ENCODE assay signal across 2 cellular contexts in genomic region chr2:15559379-15559778, GRCh38.
TF ChIP-seq lines count a peak whose summit lies in the region.

No MANE protein-coding gene starts in this region.

TF ChIP-seq in SK-N-SH, 30 proteins besides CTCF, POLR2A, EP300 and RAD21 (continued from another document):
- no peak for TF ChIP-seq TAF1 (IDR thresholded peaks at IDR 0.05; ENCODE audit: borderline replicate concordance, low read depth, low read length)
- no peak for TF ChIP-seq USF2 (IDR thresholded peaks at IDR 0.05; ENCODE audit: borderline replicate concordance, low read depth, low read length)
- TF ChIP-seq, protein P1, sequence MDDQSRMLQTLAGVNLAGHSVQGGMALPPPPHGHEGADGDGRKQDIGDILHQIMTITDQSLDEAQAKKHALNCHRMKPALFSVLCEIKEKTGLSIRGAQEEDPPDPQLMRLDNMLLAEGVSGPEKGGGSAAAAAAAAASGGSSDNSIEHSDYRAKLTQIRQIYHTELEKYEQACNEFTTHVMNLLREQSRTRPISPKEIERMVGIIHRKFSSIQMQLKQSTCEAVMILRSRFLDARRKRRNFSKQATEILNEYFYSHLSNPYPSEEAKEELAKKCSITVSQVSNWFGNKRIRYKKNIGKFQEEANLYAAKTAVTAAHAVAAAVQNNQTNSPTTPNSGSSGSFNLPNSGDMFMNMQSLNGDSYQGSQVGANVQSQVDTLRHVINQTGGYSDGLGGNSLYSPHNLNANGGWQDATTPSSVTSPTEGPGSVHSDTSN (IDR thresholded peaks at IDR 0.05): no peak
- no peak for TF ChIP-seq FOSL2 (IDR thresholded peaks at IDR 0.05; ENCODE audit: borderline replicate concordance, low read depth)

TF ChIP-seq in SK-N-SH treated with all-trans-retinoic acid at 6 μM for 48 hours, 23 proteins besides CTCF, POLR2A, EP300 and RAD21 (continued from another document):
- TF ChIP-seq, protein P2, sequence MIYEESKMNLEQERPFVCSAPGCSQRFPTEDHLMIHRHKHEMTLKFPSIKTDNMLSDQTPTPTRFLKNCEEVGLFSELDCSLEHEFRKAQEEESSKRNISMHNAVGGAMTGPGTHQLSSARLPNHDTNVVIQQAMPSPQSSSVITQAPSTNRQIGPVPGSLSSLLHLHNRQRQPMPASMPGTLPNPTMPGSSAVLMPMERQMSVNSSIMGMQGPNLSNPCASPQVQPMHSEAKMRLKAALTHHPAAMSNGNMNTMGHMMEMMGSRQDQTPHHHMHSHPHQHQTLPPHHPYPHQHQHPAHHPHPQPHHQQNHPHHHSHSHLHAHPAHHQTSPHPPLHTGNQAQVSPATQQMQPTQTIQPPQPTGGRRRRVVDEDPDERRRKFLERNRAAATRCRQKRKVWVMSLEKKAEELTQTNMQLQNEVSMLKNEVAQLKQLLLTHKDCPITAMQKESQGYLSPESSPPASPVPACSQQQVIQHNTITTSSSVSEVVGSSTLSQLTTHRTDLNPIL (CRISPR knock-in tag; IDR thresholded peaks at IDR 0.05; ENCODE audit: low read depth): no peak
- TF ChIP-seq, protein P3, sequence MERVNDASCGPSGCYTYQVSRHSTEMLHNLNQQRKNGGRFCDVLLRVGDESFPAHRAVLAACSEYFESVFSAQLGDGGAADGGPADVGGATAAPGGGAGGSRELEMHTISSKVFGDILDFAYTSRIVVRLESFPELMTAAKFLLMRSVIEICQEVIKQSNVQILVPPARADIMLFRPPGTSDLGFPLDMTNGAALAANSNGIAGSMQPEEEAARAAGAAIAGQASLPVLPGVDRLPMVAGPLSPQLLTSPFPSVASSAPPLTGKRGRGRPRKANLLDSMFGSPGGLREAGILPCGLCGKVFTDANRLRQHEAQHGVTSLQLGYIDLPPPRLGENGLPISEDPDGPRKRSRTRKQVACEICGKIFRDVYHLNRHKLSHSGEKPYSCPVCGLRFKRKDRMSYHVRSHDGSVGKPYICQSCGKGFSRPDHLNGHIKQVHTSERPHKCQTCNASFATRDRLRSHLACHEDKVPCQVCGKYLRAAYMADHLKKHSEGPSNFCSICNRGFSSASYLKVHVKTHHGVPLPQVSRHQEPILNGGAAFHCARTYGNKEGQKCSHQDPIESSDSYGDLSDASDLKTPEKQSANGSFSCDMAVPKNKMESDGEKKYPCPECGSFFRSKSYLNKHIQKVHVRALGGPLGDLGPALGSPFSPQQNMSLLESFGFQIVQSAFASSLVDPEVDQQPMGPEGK (CRISPR knock-in tag; IDR thresholded peaks at IDR 0.05; ENCODE audit: borderline replicate concordance): no peak
